Comparison of ENCODE assay signal across 24 cellular contexts in genomic region chr6:24985313-24985712, GRCh38. TPM values are rescaled to one million over a fixed set of nuclear protein-coding genes. Genes with fewer than 3 reads are reported as not detected.
DNase-seq lines count a peak whose midpoint lies in the region; ATAC-seq and TF ChIP-seq lines count a peak whose summit lies in the region.
"Had no signal": no experiment of that assay in that cellular context is flagged by ENCODE, and none has a peak within 500 bp of the region (broad histone marks: within the 10 kb centered on the region; RNA-seq: fewer than 3 reads in every experiment).

No MANE protein-coding gene starts in this region.

- H3K4me3 Mint-ChIP-seq in CD4-positive, alpha-beta memory T cell = peak overlapping the region in 2 of 8 donors; percentile 2 to 66
- H3K4me3 Mint-ChIP-seq: activated naive CD8-positive, alpha-beta T cell treated with anti-CD3 and anti-CD28 coated beads, Interleukin-2, amount 10 ng/mL, durations not matched to agents 7 days and 5 days; HFFc6 had no signal

- H4K5ac ChIP-seq in mesendoderm (ENCODE audit: low read length) = no peak overlapping the region

- H3K27me3 Mint-ChIP-seq in CD4-positive, alpha-beta memory T cell = no peaks in the 10 kb centered on the region
- H3K27me3 Mint-ChIP-seq: activated naive CD8-positive, alpha-beta T cell treated with anti-CD3 and anti-CD28 coated beads, Interleukin-2, amount 10 ng/mL, durations not matched to agents 7 days and 5 days had no signal

- peak overlapping the region; percentile 85 for H2BK120ac ChIP-seq in mesendoderm (ENCODE audit: low read depth, low read length)

- H3K4me1 Mint-ChIP-seq in CD4-positive, alpha-beta memory T cell = peaks cover 47 to 84% (median 70%) of the 10 kb centered on the region in 4 donors

- intact Hi-C loops in CD4-positive, alpha-beta memory T cell (cut with micrococcal nuclease) = no loop called here

- no peak for TF ChIP-seq EP300 in upper lobe of left lung (IDR thresholded peaks at IDR 0.05)

- H3K36me3 ChIP-seq in NT2/D1 (ENCODE audit: insufficient read depth, insufficient read length, low read length) = no peaks in the 10 kb centered on the region
- no peaks in the 10 kb centered on the region for H3K36me3 ChIP-seq in mesendoderm (ENCODE audit: control insufficient read depth, insufficient read depth, low read length)
- no peaks in the 10 kb centered on the region for H3K36me3 ChIP-seq in CD4-positive, alpha-beta memory T cell (ENCODE audit: insufficient read depth, low read length)
- no peaks in the 10 kb centered on the region for H3K36me3 ChIP-seq in upper lobe of left lung
- H3K36me3 ChIP-seq: esophagus muscularis mucosa, Peyer's patch, sigmoid colon, suprapubic skin had no signal

- H3K4me2 ChIP-seq in mesendoderm (ENCODE audit: low read length) = no peak overlapping the region

- CTCF ChIA-PET in HEK293T (lab: Yijun Ruan, JAX) = interaction anchor here (0.8 kb wide), 1 partner anchor 703 kb away, joined by 4 read pairs; no protein-coding TSS in a partner anchor
- CTCF ChIA-PET in CD4-positive, alpha-beta memory T cell (lab: Charles Lee; ENCODE audit: partially characterized antibody) = interaction anchor here (1.0 to 11.9 kb wide), 2 partner anchors 36 to 49 kb away, joined by 3 to 153 read pairs; partner anchors contain the start of gene RIPOR2

- H3K18ac ChIP-seq in mesendoderm (ENCODE audit: low read length) = peak overlapping the region; percentile 99

- H3K4ac ChIP-seq in mesendoderm (ENCODE audit: low read depth, low read length) = peak overlapping the region; percentile 93

- no peak overlapping the region for H2AK5ac ChIP-seq in mesendoderm (ENCODE audit: low read length)

- no peak overlapping the region for H4K8ac ChIP-seq in mesendoderm (ENCODE audit: low read depth, low read length)

- peaks cover 0 to 7% (median 5%) of the 10 kb centered on the region in 8 donors for H3K9me3 Mint-ChIP-seq in CD4-positive, alpha-beta memory T cell

- no peaks in the 10 kb centered on the region for H3K79me1 ChIP-seq in mesendoderm (ENCODE audit: low read length)

- TF ChIP-seq CTCF in upper lobe of left lung (IDR thresholded peaks at IDR 0.05) = no peak

- peak; percentile 31 for DNase-seq in COR-L47 (lab: John Stamatoyannopoulos, UW)
- peak; percentile 10 for DNase-seq in HEK293T (ENCODE audit: extremely low spot score)
- peak; percentile 71 for DNase-seq in NT2/D1 (ENCODE audit: low read depth, low spot score)
- DNase-seq in mesendoderm = peak; percentile 66
- DNase-seq in CD4-positive, alpha-beta memory T cell = no peak
- DNase-seq in stimulated activated naive CD8-positive, alpha-beta T cell treated with anti-CD3 and anti-CD28 coated beads, Interleukin-15, Interleukin-2, amounts not matched to agents 100 U/mL and 50 U/mL, for 24 hours = no peak
- DNase-seq in upper lobe of left lung = no peak
- DNase-seq: activated CD4-positive, alpha-beta T cell treated with anti-CD3 and anti-CD28 coated beads, Interleukin-2, amount 50 U/mL, for 48 hours; activated naive CD8-positive, alpha-beta T cell treated with anti-CD3 and anti-CD28 coated beads, Interleukin-2, amount 10 ng/mL, durations not matched to agents 7 days and 5 days; activated T-cell treated with anti-CD3 and anti-CD28 coated beads, Interleukin-2, amount 50 U/mL, for 48 hours; Calu3; dorsolateral prefrontal cortex; GF-D8; glutamatergic neuron; HFFc6; islet precursor cell; NCI-H1048; NCI-H524 treated with DMSO at 0.1 percent for 48 hours; occipital lobe; Peyer's patch; sigmoid colon had no signal

- no peak overlapping the region for H3K4me3 ChIP-seq in NT2/D1 (ENCODE audit: insufficient read length, low read depth)
- H3K4me3 ChIP-seq in mesendoderm (ENCODE audit: low read length) = no peak overlapping the region
- no peak overlapping the region for H3K4me3 ChIP-seq in CD4-positive, alpha-beta memory T cell (ENCODE audit: low read length in 2 of 2)
- H3K4me3 ChIP-seq in upper lobe of left lung = no peak overlapping the region
- H3K4me3 ChIP-seq: dorsolateral prefrontal cortex, esophagus muscularis mucosa, Peyer's patch, sigmoid colon, suprapubic skin had no signal

- no CpG with 5 or more reads among the region's 2 CpGs for WGBS in mesendoderm (ENCODE audit: extremely low coverage, insufficient coverage, low lambda C conversion rate)
- 91 to 94% methylated on average over 2 of the region's 2 CpGs for WGBS in upper lobe of left lung, 2 donors

- H3K27me3 ChIP-seq in NT2/D1 (ENCODE audit: insufficient read depth, insufficient read length) = no peaks in the 10 kb centered on the region
- no peaks in the 10 kb centered on the region for H3K27me3 ChIP-seq in mesendoderm (ENCODE audit: insufficient read depth, low read length, poor library complexity)
- no peaks in the 10 kb centered on the region for H3K27me3 ChIP-seq in CD4-positive, alpha-beta memory T cell (ENCODE audit: insufficient read depth, low read length)
- no peaks in the 10 kb centered on the region for H3K27me3 ChIP-seq in upper lobe of left lung
- H3K27me3 ChIP-seq: dorsolateral prefrontal cortex, esophagus muscularis mucosa, Peyer's patch, sigmoid colon, suprapubic skin had no signal

- H3K36me3 Mint-ChIP-seq in CD4-positive, alpha-beta memory T cell = peaks cover 26 to 29% of the 10 kb centered on the region in 2 donors

- H3K9ac ChIP-seq in NT2/D1 (ENCODE audit: insufficient read length, low read depth) (no peak overlapping the region), mesendoderm (ENCODE audit: low read length) (no peak overlapping the region)

- H3K27ac Mint-ChIP-seq in CD4-positive, alpha-beta memory T cell = peak overlapping the region in 3 of 7 donors; percentile 22 to 46 (median 22)
- H3K27ac Mint-ChIP-seq: activated naive CD8-positive, alpha-beta T cell treated with anti-CD3 and anti-CD28 coated beads, Interleukin-2, amount 10 ng/mL, durations not matched to agents 7 days and 5 days; HFFc6 had no signal

- H3K79me2 ChIP-seq in mesendoderm (ENCODE audit: control insufficient read depth, insufficient read depth, low read length) = no peaks in the 10 kb centered on the region

- no peak overlapping the region for H2BK15ac ChIP-seq in mesendoderm (replicated peaks; ENCODE audit: low read depth)

- no peak overlapping the region for H3K23ac ChIP-seq in mesendoderm (ENCODE audit: low read length)

- POLR2A ChIA-PET in HEK293T (lab: Yijun Ruan, JAX) = no interaction called here
- POLR2A ChIA-PET in CD4-positive, alpha-beta memory T cell (lab: Charles Lee; ENCODE audit: partially characterized antibody) = interaction anchor here (1.0 to 19.9 kb wide), 3 partner anchors 11 to 52 kb away, joined by 3 to 486 read pairs (median 393); partner anchors contain the start of gene RIPOR2

- H3K9me3 ChIP-seq in NT2/D1 (ENCODE audit: insufficient read depth, low read length) (peaks cover 7% of the 10 kb centered on the region; the same call in 1 of the 2 replicates), upper lobe of left lung (no peaks in the 10 kb centered on the region)
- no peaks in the 10 kb centered on the region for H3K9me3 ChIP-seq in CD4-positive, alpha-beta memory T cell (ENCODE audit: control insufficient read depth in 1 of 2, low read length in 2 of 2)
- H3K9me3 ChIP-seq: esophagus muscularis mucosa, Peyer's patch, suprapubic skin had no signal

- H2BK5ac ChIP-seq in mesendoderm (ENCODE audit: low read length) = no peak overlapping the region

- no peak for TF ChIP-seq POLR2A in upper lobe of left lung (IDR thresholded peaks at IDR 0.05)

- no peaks in the 10 kb centered on the region for H3K4me1 ChIP-seq in NT2/D1 (ENCODE audit: insufficient read depth, insufficient read length)
- H3K4me1 ChIP-seq in mesendoderm (ENCODE audit: control insufficient read depth, low read depth, low read length) = peaks cover 12% of the 10 kb centered on the region
- H3K4me1 ChIP-seq in CD4-positive, alpha-beta memory T cell (ENCODE audit: insufficient read depth, low read length) = peaks cover 70% of the 10 kb centered on the region
- peaks cover 0 to 9% (median 2%) of the 10 kb centered on the region in 4 donors for H3K4me1 ChIP-seq in upper lobe of left lung
- H3K4me1 ChIP-seq: Peyer's patch had no signal

- H3K56ac ChIP-seq in mesendoderm (ENCODE audit: low read length) = no peak overlapping the region

- H3K27ac ChIP-seq in mesendoderm (ENCODE audit: low read depth, low read length) = peak overlapping the region; percentile 49
- no peak overlapping the region for H3K27ac ChIP-seq in CD4-positive, alpha-beta memory T cell (ENCODE audit: low read depth, low read length)
- no peak overlapping the region for H3K27ac ChIP-seq in upper lobe of left lung
- H3K27ac ChIP-seq: dorsolateral prefrontal cortex, esophagus muscularis mucosa, Peyer's patch, sigmoid colon, suprapubic skin had no signal

- no peak for ATAC-seq in stimulated activated naive CD8-positive, alpha-beta T cell treated with anti-CD3 and anti-CD28 coated beads, Interleukin-15, Interleukin-2, amounts not matched to agents 100 U/mL and 50 U/mL, for 24 hours
- no peak for ATAC-seq in upper lobe of left lung (ENCODE audit: low FRiP score in 2 of 2)
- ATAC-seq in HG03354 (IDR thresholded peaks at IDR 0.05; ENCODE audit: poor library complexity, severe bottlenecking, unreplicated experiment) = no peak

TF ChIP-seq in HEK293T, 16 proteins besides CTCF, POLR2A, EP300 and RAD21:
- TF ChIP-seq PKNOX1 (IDR thresholded peaks at IDR 0.05) = no peak
- TF ChIP-seq CTBP1 (IDR thresholded peaks at IDR 0.05; ENCODE audit: borderline replicate concordance) = 0 out of 2 replicates have a peak, but pooled peaks have one; percentile 21
TF ChIP-seq in HEK293T: peak in this region for 1.

RNA-seq across cellular contexts. Expression of gene RIPOR2, which starts 49.6 kb away (rescaled TPM):
- 2.4 TPM for polyA plus RNA-seq in mesendoderm (2013, experiment 1 of 2)
- polyA plus RNA-seq in mesendoderm (2013, experiment 2 of 2) = 2.5 TPM
- 100 to 1,000 TPM; 420 to 432 TPM for total RNA-seq in CD4-positive, alpha-beta memory T cell
- 100 to 1,000 TPM; 431 to 458 TPM for polyA plus RNA-seq in CD4-positive, alpha-beta memory T cell
- 10 to 100 TPM; 25.3 to 67.1 (median 48.3) TPM for total RNA-seq in upper lobe of left lung

Comparison
In these comparisons a context has a peak if more than half of its experiments do, and no peak if none do; other contexts are left out.
1. DNase-seq: peak in COR-L47 (single experiment), HEK293T (single experiment), NT2/D1 (single experiment) and mesendoderm (single experiment); none in CD4-positive, alpha-beta memory T cell (0 of 5), stimulated activated naive CD8-positive, alpha-beta T cell treated with anti-CD3 and anti-CD28 coated beads, Interleukin-15, Interleukin-2, amounts not matched to agents 100 U/mL and 50 U/mL, for 24 hours (single experiment) and upper lobe of left lung (0 of 2).
2. RNA of gene RIPOR2, which starts 49.6 kb away (total RNA-seq): 420 to 432 TPM in CD4-positive, alpha-beta memory T cell; 25.3 to 67.1 TPM in upper lobe of left lung; every median in the first group is over 4 times any median in the second.